ENCODE assay signal across 2 cellular contexts in the genomic region with DNA sequence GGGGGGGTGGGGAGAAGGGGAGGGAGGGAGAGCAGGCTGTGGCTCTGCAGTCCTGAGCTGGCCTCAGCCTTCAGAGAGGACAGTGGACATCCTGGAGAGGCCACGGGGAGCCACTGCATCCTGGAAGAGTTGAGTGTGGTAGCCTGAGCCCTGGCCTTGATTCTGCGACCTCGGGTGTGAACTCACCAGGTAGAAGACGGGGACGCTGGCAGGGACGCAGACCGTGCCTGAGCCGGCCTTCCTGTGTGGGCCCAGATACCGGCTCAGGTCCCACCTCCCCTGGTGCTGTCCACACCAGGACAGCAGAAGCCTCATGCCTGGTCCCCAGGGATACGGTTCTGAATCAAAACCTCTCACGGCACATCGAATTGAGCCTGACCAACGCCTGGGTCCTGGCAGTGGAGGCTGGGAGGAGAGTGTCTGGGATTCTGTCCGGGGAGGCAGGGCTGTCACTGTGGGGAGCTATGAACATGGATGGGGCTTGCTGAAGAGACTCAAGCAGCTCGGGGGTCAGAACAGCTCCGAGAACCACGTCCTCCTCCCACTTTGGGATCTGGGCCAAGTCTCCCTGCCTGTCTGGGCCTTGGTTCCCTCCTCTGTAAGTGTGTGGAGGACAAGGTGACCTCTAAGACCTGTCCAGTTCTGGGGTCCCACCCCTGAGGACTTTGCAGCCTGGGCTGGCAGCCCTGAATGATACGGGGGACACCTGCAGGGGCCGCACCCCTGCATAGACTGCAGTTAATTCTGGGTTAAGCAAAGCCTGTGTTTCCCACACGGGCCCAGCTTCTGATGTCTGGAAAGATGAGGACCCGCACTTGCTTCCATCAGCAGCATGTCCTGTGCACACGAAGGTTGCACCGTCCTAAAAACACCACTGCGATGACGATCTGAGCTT.
TF ChIP-seq lines count a peak whose summit lies in the region.

No MANE protein-coding gene starts in this region.

TF ChIP-seq in HepG2, 621 proteins besides CTCF, POLR2A, EP300 and RAD21 (continues in another document):
- TF ChIP-seq KMT2B (CRISPR knock-in tag; IDR thresholded peaks at IDR 0.05): no peak
- TF ChIP-seq ZSCAN30 (CRISPR knock-in tag; IDR thresholded peaks at IDR 0.05): no peak
- no peak for TF ChIP-seq ZNF703 (CRISPR knock-in tag; IDR thresholded peaks at IDR 0.05; ENCODE audit: borderline replicate concordance)
- no peak for TF ChIP-seq ZEB1 (IDR thresholded peaks at IDR 0.05; ENCODE audit: insufficient replicate concordance, low read depth)
- no peak for TF ChIP-seq U2AF1 (optimal IDR thresholded peaks at IDR 0.05; ENCODE audit: low read depth, low read length)
- no peak for TF ChIP-seq ZNF687 (CRISPR knock-in tag; IDR thresholded peaks at IDR 0.05)
- TF ChIP-seq ZNF670 (CRISPR knock-in tag; IDR thresholded peaks at IDR 0.05; ENCODE audit: borderline replicate concordance): no peak
- no peak for TF ChIP-seq GMEB1 (CRISPR knock-in tag; IDR thresholded peaks at IDR 0.05; ENCODE audit: borderline replicate concordance)
- TF ChIP-seq KMT2A (CRISPR knock-in tag; IDR thresholded peaks at IDR 0.05): no peak
- no peak for TF ChIP-seq SCMH1 (CRISPR knock-in tag; IDR thresholded peaks at IDR 0.05; ENCODE audit: borderline replicate concordance)
- TF ChIP-seq ZNF124 (CRISPR knock-in tag; IDR thresholded peaks at IDR 0.05): no peak
- TF ChIP-seq LRRFIP1 (CRISPR knock-in tag; conservative IDR thresholded peaks at IDR 0.05): no peak
- TF ChIP-seq ZFP1 (CRISPR knock-in tag; IDR thresholded peaks at IDR 0.05): no peak
- TF ChIP-seq JDP2 (CRISPR knock-in tag; IDR thresholded peaks at IDR 0.05; ENCODE audit: borderline replicate concordance): no peak
- TF ChIP-seq ZNF274 (CRISPR knock-in tag; IDR thresholded peaks at IDR 0.05): no peak
- no peak for TF ChIP-seq SSRP1 (CRISPR knock-in tag; IDR thresholded peaks at IDR 0.05)
- TF ChIP-seq, protein P1, sequence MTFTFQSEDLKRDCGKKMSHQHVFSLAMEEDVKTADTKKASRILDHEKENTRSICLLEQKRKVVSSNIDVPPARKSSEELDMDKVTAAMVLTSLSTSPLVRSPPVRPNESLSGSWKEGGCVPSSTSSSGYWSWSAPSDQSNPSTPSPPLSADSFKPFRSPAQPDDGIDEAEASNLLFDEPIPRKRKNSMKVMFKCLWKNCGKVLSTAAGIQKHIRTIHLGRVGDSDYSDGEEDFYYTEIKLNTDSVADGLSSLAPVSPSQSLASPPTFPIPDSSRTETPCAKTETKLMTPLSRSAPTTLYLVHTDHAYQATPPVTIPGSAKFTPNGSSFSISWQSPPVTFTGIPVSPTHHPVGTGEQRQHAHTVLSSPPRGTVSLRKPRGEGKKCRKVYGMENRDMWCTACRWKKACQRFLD (CRISPR knock-in tag; IDR thresholded peaks at IDR 0.05; ENCODE audit: borderline replicate concordance): no peak

TF ChIP-seq in IMR-90, 13 proteins besides CTCF, POLR2A, EP300 and RAD21:
- TF ChIP-seq MXI1 (IDR thresholded peaks at IDR 0.05; ENCODE audit: borderline replicate concordance, low read depth, low read length): no peak
- TF ChIP-seq ELK1 (IDR thresholded peaks at IDR 0.05; ENCODE audit: borderline replicate concordance, low read depth, low read length): no peak
- no peak for TF ChIP-seq RCOR1 (IDR thresholded peaks at IDR 0.05; ENCODE audit: insufficient replicate concordance, low read length)
- TF ChIP-seq CEBPB (IDR thresholded peaks at IDR 0.05; ENCODE audit: low read depth, low read length): no peak
